In genomic region chr7:1940402-1940786, GRCh38 we compare ENCODE assay signal across 8 cellular contexts.
A peak's percentile ranks its signal among the peaks of the same experiment; 100 is the strongest.
DNase-seq lines count a peak whose midpoint lies in the region; ATAC-seq and TF ChIP-seq lines count a peak whose summit lies in the region.

No MANE protein-coding gene starts in this region.

- no peak for TF ChIP-seq POLR2A in lower leg skin (IDR thresholded peaks at IDR 0.05)

- no peak overlapping the region for H3K4me3 ChIP-seq in lower leg skin (ENCODE audit: low read depth, poor library complexity, severe bottlenecking)

- intact Hi-C loops in lower leg skin (cut with DNase I; ENCODE audit: low total_unique reads), result no loop called here

- TF ChIP-seq CTCF in lower leg skin (IDR thresholded peaks at IDR 0.05), result no peak

- peak; percentile 89 for ATAC-seq in GM18909 (IDR thresholded peaks at IDR 0.05; ENCODE audit: poor library complexity, unreplicated experiment)
- peak; percentile 92 for ATAC-seq in HG03064 (IDR thresholded peaks at IDR 0.05; ENCODE audit: low read depth, unreplicated experiment)

- peak; percentile 87 for DNase-seq in SKM-1 treated with dmso at 0.1 percent for 144 hours (lab: John Stamatoyannopoulos, UW; ENCODE audit: unreplicated experiment)
- DNase-seq in activated naive CD4-positive, alpha-beta T cell treated with anti-CD3 and anti-CD28 coated beads, Interleukin-2, amount 50 U/mL, for 16 hours, result peak; percentile 81
- peak; percentile 76 to 93 for DNase-seq in lower leg skin (ENCODE audit: low spot score in 2 of 2)
- peak; percentile 80 to 87 for DNase-seq in stimulated activated CD8-positive, alpha-beta memory T cell treated with anti-CD3 and anti-CD28 coated beads, Interleukin-7, amount 100 ng/mL, for 4 hours (ENCODE audit: low read depth in 2 of 2)
- no peak for DNase-seq in DMS153 (lab: John Stamatoyannopoulos, UW)
- no peak for DNase-seq in NCI-H748 (lab: John Stamatoyannopoulos, UW; ENCODE audit: unreplicated experiment)

- WGBS in lower leg skin, 2 donors, result 72 to 73% methylated on average over 21 of the region's 21 CpGs

Comparison
In these comparisons a context has a peak if more than half of its experiments do, and no peak if none do; other contexts are left out.
1. DNase-seq: peak in SKM-1 treated with dmso at 0.1 percent for 144 hours (single experiment), activated naive CD4-positive, alpha-beta T cell treated with anti-CD3 and anti-CD28 coated beads, Interleukin-2, amount 50 U/mL, for 16 hours (single experiment), lower leg skin (2 of 2) and stimulated activated CD8-positive, alpha-beta memory T cell treated with anti-CD3 and anti-CD28 coated beads, Interleukin-7, amount 100 ng/mL, for 4 hours (2 of 2); none in DMS153 (single experiment) and NCI-H748 (single experiment).